In genomic region chr3:170418422-170419300, GRCh38 we compare ENCODE assay signal across 9 cellular contexts. TPM values are rescaled to one million over a fixed set of nuclear protein-coding genes. Genes with fewer than 3 reads are reported as not detected.
DNase-seq lines count a peak whose midpoint lies in the region; ATAC-seq, FAIRE-seq and TF ChIP-seq lines count a peak whose summit lies in the region.
"Had no signal": no experiment of that assay in that cellular context is flagged by ENCODE, and none has a peak within 500 bp of the region (broad histone marks: within the 10 kb centered on the region; RNA-seq: fewer than 3 reads in every experiment).

Gene CLDN11, plus strand, starts transcription at chr3:170418868. Its CDS starts 199 bp downstream, at chr3:170419067.

- H3K9ac ChIP-seq in BLaER1 (no peak within 1 kb of the TSS), adipocyte (ENCODE audit: low read length) (peak within 1 kb of the TSS; percentile 91), parathyroid adenoma (no peak within 1 kb of the TSS)

- no peaks in the 10 kb centered on the region for H3K79me2 ChIP-seq in parathyroid adenoma

- H2AFZ ChIP-seq in parathyroid adenoma: peak within 1 kb of the TSS; percentile 75

- H3K27me3 ChIP-seq in BLaER1 (peaks cover 40% of the 10 kb centered on the region), adipocyte (replicated peaks; ENCODE audit: control insufficient read depth, insufficient read depth, low read length) (no peaks in the 10 kb centered on the region), left ventricle myocardium inferior (ENCODE audit: low read depth) (peaks cover 39% of the 10 kb centered on the region), parathyroid adenoma (ENCODE audit: control insufficient read depth, insufficient read depth, low read length) (no peaks in the 10 kb centered on the region)

- TF ChIP-seq CTCF in HFFc6 (IDR thresholded peaks at IDR 0.05): peak; percentile 33
- no peak for TF ChIP-seq CTCF in left ventricle myocardium inferior (IDR thresholded peaks at IDR 0.05; ENCODE audit: borderline replicate concordance)
- no peak for TF ChIP-seq CTCF in parathyroid adenoma (IDR thresholded peaks at IDR 0.05)

- ATAC-seq in HG02678 (IDR thresholded peaks at IDR 0.05; ENCODE audit: unreplicated experiment) (no peak), GM21447 (IDR thresholded peaks at IDR 0.05; ENCODE audit: unreplicated experiment) (no peak)

- H3K4me2 ChIP-seq in BLaER1 (peak within 1 kb of the TSS; percentile 67), parathyroid adenoma (ENCODE audit: low read length) (peak within 1 kb of the TSS; percentile 73)

- H3K27ac ChIP-seq in BLaER1 (no peak within 1 kb of the TSS), left ventricle myocardium inferior (replicated peaks) (peak within 1 kb of the TSS; percentile 70), parathyroid adenoma (no peak within 1 kb of the TSS)

- no peak for TF ChIP-seq POLR2A in GM12892 (IDR thresholded peaks at IDR 0.05; ENCODE audit: low read depth, low read length)

- no peak for FAIRE-seq in GM12892 (lab: Jason Lieb, UNC)

- H3K4me3 ChIP-seq in BLaER1 (peak within 1 kb of the TSS; percentile 50), adipocyte (ENCODE audit: low read length) (peak within 1 kb of the TSS; percentile 92), left ventricle myocardium inferior (peak within 1 kb of the TSS; percentile 70), parathyroid adenoma (ENCODE audit: low read depth, low read length) (peak within 1 kb of the TSS; percentile 36)

- intact Hi-C loops in left ventricle myocardium inferior (cut with micrococcal nuclease): loop anchor here (2.0 kb wide), 1 partner anchor 392 kb away; no protein-coding TSS in a partner anchor

- H3K9me3 Mint-ChIP-seq in HFFc6: no peaks in the 10 kb centered on the region

- peak within 1 kb of the TSS; percentile 92 for H3K4me3 Mint-ChIP-seq in HFFc6

- H3K36me3 ChIP-seq in BLaER1 (no peaks in the 10 kb centered on the region), adipocyte (ENCODE audit: control insufficient read depth, insufficient read depth, low read length, severe bottlenecking) (peaks cover 8% of the 10 kb centered on the region), left ventricle myocardium inferior (no peaks in the 10 kb centered on the region), parathyroid adenoma (ENCODE audit: control insufficient read depth, insufficient read depth, low read length) (no peaks in the 10 kb centered on the region)

- H3K27me3 Mint-ChIP-seq in HFFc6 (ENCODE audit: insufficient read depth): peaks cover 2% of the 10 kb centered on the region; the same call in 1 of the 2 replicates

- no peak within 1 kb of the TSS; the same call in 1 of the 2 replicates for H3K27ac Mint-ChIP-seq in HFFc6

- peaks cover 52% of the 10 kb centered on the region for H3K4me1 Mint-ChIP-seq in HFFc6 (ENCODE audit: low read depth)

- peaks cover 16% of the 10 kb centered on the region; the same call in 1 of the 2 replicates for H3K4me1 ChIP-seq in BLaER1
- H3K4me1 ChIP-seq in adipocyte (ENCODE audit: control insufficient read depth, insufficient read depth, low read length): peaks cover 31% of the 10 kb centered on the region
- peaks cover 37% of the 10 kb centered on the region for H3K4me1 ChIP-seq in left ventricle myocardium inferior
- H3K4me1 ChIP-seq in parathyroid adenoma: peaks cover 4% of the 10 kb centered on the region

- DNase-seq in HFFc6: no peak
- peak; percentile 25 for DNase-seq in adipocyte (ENCODE audit: low read depth)
- DNase-seq in left ventricle myocardium inferior: peak; percentile 40
- DNase-seq in GM12892 (ENCODE audit: insufficient read length): no peak

- H3K9me3 ChIP-seq in BLaER1 (peaks cover 21% of the 10 kb centered on the region), adipocyte (ENCODE audit: control insufficient read depth, low read length) (no peaks in the 10 kb centered on the region), left ventricle myocardium inferior (replicated peaks) (no peaks in the 10 kb centered on the region), parathyroid adenoma (ENCODE audit: control insufficient read depth, low read length) (no peaks in the 10 kb centered on the region)

- peaks cover 10% of the 10 kb centered on the region; the same call in 1 of the 2 replicates for H3K36me3 Mint-ChIP-seq in HFFc6 (ENCODE audit: low read depth)

- peaks cover 17% of the 10 kb centered on the region; the same call in 1 of the 2 replicates for H4K20me1 ChIP-seq in BLaER1

RNA-seq across cellular contexts. Expression of gene CLDN11, which starts in this region (rescaled TPM):
- total RNA-seq in HFFc6 (2021; fragmentation: NEBNext Ultra II Directional; extraction: Animal tissue kit (Norgen Biotek cat#: 25700)): 10 to 100 TPM in 4 of 6 experiments, 1 to 10 TPM in 2; 3.3 to 77.5 (median 66.7) TPM
- 4.3 TPM for total RNA-seq in left ventricle myocardium inferior
- polyA plus RNA-seq in GM12892 (2012; ENCODE audit: missing spikeins): 0.17 TPM
- total RNA-seq: HT1080 had no signal

Comparison
In these comparisons a context has a peak if more than half of its experiments do, and no peak if none do; other contexts are left out.
1. H3K4me3 ChIP-seq: peak in every context shown above with its lines; median percentile 92 in adipocyte; 70 in left ventricle myocardium inferior; 50 in BLaER1; 36 in parathyroid adenoma.
2. DNase-seq: peak in adipocyte (single experiment) and left ventricle myocardium inferior (single experiment); none in HFFc6 (single experiment) and GM12892 (single experiment).